ENCODE assay signal across 34 cellular contexts in the genomic region with DNA sequence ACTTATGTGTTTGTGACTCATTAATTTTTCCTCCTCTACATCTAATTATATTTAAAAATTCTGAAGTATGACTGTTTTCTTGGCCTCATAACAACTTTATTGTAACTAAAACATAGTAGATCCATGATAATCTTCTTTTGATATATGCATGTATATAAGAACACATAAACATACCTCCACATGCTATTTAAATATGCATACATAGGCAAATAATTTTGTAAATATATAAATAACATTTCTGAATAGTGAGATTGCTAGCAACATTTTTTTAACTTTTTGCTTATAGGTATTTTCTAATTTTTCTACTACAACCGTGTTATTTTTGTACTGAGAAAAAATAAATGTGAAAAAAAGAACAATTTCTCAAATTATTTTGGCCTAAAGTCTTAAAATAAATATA.
"Had no signal": no experiment of that assay in that cellular context is flagged by ENCODE, and none has a peak within 500 bp of the region (broad histone marks: within the 10 kb centered on the region; RNA-seq: fewer than 3 reads in every experiment).

No MANE protein-coding gene starts in this region.

- H3K36me3 ChIP-seq: adrenal gland, brain microvascular endothelial cell, breast epithelium had no signal

- DNase-seq: activated B cell treated with CpG ODN at 0.5 μM for 24 hours; activated CD4-positive, alpha-beta memory T cell treated with anti-CD3 and anti-CD28 coated beads for 36 hours; activated CD4-positive, alpha-beta T cell treated with anti-CD3 and anti-CD28 coated beads for 4 hours; activated CD4-positive, alpha-beta T cell treated with anti-CD3 and anti-CD28 coated beads, Interleukin-2, amount 10 ng/mL, durations not matched to agents 24 days and 14 days; activated CD4-positive, alpha-beta T cell treated with anti-CD3 and anti-CD28 coated beads, Interleukin-2, amount 50 U/mL, for 1 hour; activated CD4-positive, alpha-beta T cell treated with anti-CD3 and anti-CD28 coated beads, Interleukin-2, amount 50 U/mL, for 4 hours; activated CD4-positive, CD25-positive, alpha-beta regulatory T cell treated with anti-CD3 and anti-CD28 coated beads, Interleukin-2, amount 50 U/mL, for 72 hours; activated CD8-positive, alpha-beta memory T cell treated with anti-CD3 and anti-CD28 coated beads, Interleukin-2, amount 50 U/mL, for 4 hours; activated CD8-positive, alpha-beta T cell treated with anti-CD3 and anti-CD28 coated beads for 36 hours; activated effector memory CD4-positive, alpha-beta T cell treated with anti-CD3 and anti-CD28 coated beads, Interleukin-2, amount 50 U/mL, for 16 hours; activated gamma-delta T cell treated with Interleukin-2 at 50 U/mL for 16 hours; activated naive CD4-positive, alpha-beta T cell; activated naive CD4-positive, alpha-beta T cell treated with anti-CD3 and anti-CD28 coated beads for 36 hours; activated naive CD4-positive, alpha-beta T cell treated with anti-CD3 and anti-CD28 coated beads, Interleukin-2, amount 50 U/mL, for 16 hours; activated naive CD8-positive, alpha-beta T cell treated with anti-CD3 and anti-CD28 coated beads for 36 hours; activated T-cell treated with anti-CD3 and anti-CD28 coated beads for 4 hours; activated T-cell treated with anti-CD3 and anti-CD28 coated beads, Interleukin-2, amount 50 U/mL, for 1 hour; activated T-cell treated with anti-CD3 and anti-CD28 coated beads, Interleukin-2, amount 50 U/mL, for 4 hours; activated T-cell treated with anti-CD3 and anti-CD28 coated beads, Interleukin-2, amount 50 U/mL, for 72 hours; adrenal gland; amniotic stem cell; aorta; body of pancreas; brain microvascular endothelial cell; central memory CD4-positive, alpha-beta T cell; T-helper 1 cell; T-helper 2 cell; T-helper 9 cell had no signal

- H3K27me3 ChIP-seq: adrenal gland, body of pancreas, brain microvascular endothelial cell, breast epithelium had no signal

- H3K4me1 ChIP-seq: breast epithelium had no signal

- H3K4me3 ChIP-seq: adrenal gland, body of pancreas, breast epithelium had no signal

- H3K27ac ChIP-seq: adrenal gland, body of pancreas, brain microvascular endothelial cell, breast epithelium, VCaP had no signal

- ATAC-seq: activated CD8-positive, alpha-beta T cell treated with anti-CD3 and anti-CD28 coated beads for 36 hours; activated naive CD4-positive, alpha-beta T cell treated with anti-CD3 and anti-CD28 coated beads, Interleukin-2, amount 50 U/mL, for 72 hours; activated T-cell treated with anti-CD3 and anti-CD28 coated beads, Interleukin-2, amount 50 U/mL, for 4 hours; activated T-cell treated with anti-CD3 and anti-CD28 coated beads, Interleukin-2, amount 50 U/mL, for 72 hours; activated T-helper 17 cell treated with anti-CD3 and anti-CD28 coated beads, Interleukin-2, amount 50 U/mL, for 72 hours; body of pancreas had no signal

- FAIRE-seq: astrocyte, TTC549 had no signal

- H3K9me3 ChIP-seq: adrenal gland, body of pancreas, breast epithelium had no signal
